8 cellular contexts compared by ENCODE assay signal in the genomic region with DNA sequence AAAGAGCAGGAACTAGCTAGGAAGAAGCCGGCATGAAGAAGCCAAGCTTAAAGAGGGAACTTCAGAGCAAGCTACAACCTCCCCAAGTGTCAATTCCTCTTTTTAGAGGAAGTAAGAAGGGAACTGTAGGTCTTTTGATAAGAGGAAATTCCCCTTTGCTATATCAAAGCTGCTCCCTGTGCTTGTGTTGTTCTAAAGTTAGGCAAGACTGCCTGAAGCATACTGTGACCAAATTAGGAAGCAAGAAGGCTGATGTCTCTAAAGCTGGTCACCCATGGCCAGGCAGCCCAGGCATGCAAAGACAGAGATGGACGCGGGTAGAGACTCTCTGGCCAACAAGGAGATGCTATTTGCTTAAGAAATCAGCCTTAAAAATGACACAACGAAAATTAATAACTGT.
A peak's percentile ranks its signal among the peaks of the same experiment; 100 is the strongest.
DNase-seq lines count a peak whose midpoint lies in the region; ATAC-seq and FAIRE-seq lines count a peak whose summit lies in the region.

No MANE protein-coding gene starts in this region.

- 17% methylated on average over 4 of the region's 4 CpGs for WGBS in right cardiac atrium

- peaks cover 0 to 32% (median 9%) of the 10 kb centered on the region in 3 donors for H3K36me3 Mint-ChIP-seq in CD8-positive, alpha-beta memory T cell
- H3K36me3 Mint-ChIP-seq in activated naive CD8-positive, alpha-beta T cell treated with anti-CD3 and anti-CD28 coated beads, Interleukin-2, amount 10 ng/mL, durations not matched to agents 7 days and 5 days: peaks cover 26% of the 10 kb centered on the region

- peaks cover 89% of the 10 kb centered on the region for H3K4me1 ChIP-seq in CD8-positive, alpha-beta memory T cell (ENCODE audit: insufficient read depth, low read length)
- H3K4me1 ChIP-seq in right cardiac atrium (ENCODE audit: control insufficient read depth, insufficient read depth, low read length): peaks cover 38% of the 10 kb centered on the region
- H3K4me1 ChIP-seq in subcutaneous abdominal adipose tissue (ENCODE audit: control insufficient read depth in 5 of 5, insufficient read depth in 5 of 5, low read length in 5 of 5): peaks cover 60 to 99% (median 97%) of the 10 kb centered on the region in 5 donors

- H3K27me3 Mint-ChIP-seq in CD8-positive, alpha-beta memory T cell: no peaks in the 10 kb centered on the region
- H3K27me3 Mint-ChIP-seq in activated naive CD8-positive, alpha-beta T cell treated with anti-CD3 and anti-CD28 coated beads, Interleukin-2, amount 10 ng/mL, durations not matched to agents 7 days and 5 days: no peaks in the 10 kb centered on the region

- FAIRE-seq in HTR-8/SVneo (lab: Jason Lieb, UNC): no peak

- no peaks in the 10 kb centered on the region for H3K9me3 ChIP-seq in CD8-positive, alpha-beta memory T cell (ENCODE audit: low read length)
- H3K9me3 ChIP-seq in right cardiac atrium (ENCODE audit: control insufficient read depth, low read length) (no peaks in the 10 kb centered on the region), subcutaneous abdominal adipose tissue (ENCODE audit: control insufficient read depth in 5 of 5, low read length in 5 of 5) (no peaks in the 10 kb centered on the region)

- H3K27me3 ChIP-seq in CD8-positive, alpha-beta memory T cell (ENCODE audit: insufficient read depth, low read length, poor library complexity, severe bottlenecking): no peaks in the 10 kb centered on the region
- H3K27me3 ChIP-seq in right cardiac atrium (ENCODE audit: control insufficient read depth, insufficient read depth) (no peaks in the 10 kb centered on the region), subcutaneous abdominal adipose tissue (ENCODE audit: control insufficient read depth in 5 of 5, insufficient read depth in 4 of 5, low read length in 5 of 5) (peaks cover 0 to 3% (median 0%) of the 10 kb centered on the region in 5 donors)

- peak overlapping the region; percentile 62 to 93 (median 86) for H3K4me3 Mint-ChIP-seq in CD8-positive, alpha-beta memory T cell
- peak overlapping the region; percentile 85 for H3K4me3 Mint-ChIP-seq in activated naive CD8-positive, alpha-beta T cell treated with anti-CD3 and anti-CD28 coated beads, Interleukin-2, amount 10 ng/mL, durations not matched to agents 7 days and 5 days

- no peaks in the 10 kb centered on the region for H3K36me3 ChIP-seq in CD8-positive, alpha-beta memory T cell (ENCODE audit: insufficient read depth, low read length)
- peaks cover 0 to 8% (median 0%) of the 10 kb centered on the region in 5 donors for H3K36me3 ChIP-seq in subcutaneous abdominal adipose tissue (ENCODE audit: control insufficient read depth in 5 of 5, insufficient read depth in 5 of 5, low read length in 5 of 5)

- H3K4me1 Mint-ChIP-seq in CD8-positive, alpha-beta memory T cell: peaks cover 75 to 97% (median 94%) of the 10 kb centered on the region in 3 donors
- H3K4me1 Mint-ChIP-seq in activated naive CD8-positive, alpha-beta T cell treated with anti-CD3 and anti-CD28 coated beads, Interleukin-2, amount 10 ng/mL, durations not matched to agents 7 days and 5 days: peaks cover 77% of the 10 kb centered on the region

- no peaks in the 10 kb centered on the region for H3K9me3 Mint-ChIP-seq in CD8-positive, alpha-beta memory T cell
- H3K9me3 Mint-ChIP-seq in activated naive CD8-positive, alpha-beta T cell treated with anti-CD3 and anti-CD28 coated beads, Interleukin-2, amount 10 ng/mL, durations not matched to agents 7 days and 5 days: no peaks in the 10 kb centered on the region

- peak overlapping the region; percentile 63 to 95 (median 88) for H3K27ac Mint-ChIP-seq in CD8-positive, alpha-beta memory T cell
- H3K27ac Mint-ChIP-seq in activated naive CD8-positive, alpha-beta T cell treated with anti-CD3 and anti-CD28 coated beads, Interleukin-2, amount 10 ng/mL, durations not matched to agents 7 days and 5 days: peak overlapping the region; percentile 71

- no peak overlapping the region for H3K27ac ChIP-seq in CD8-positive, alpha-beta memory T cell (ENCODE audit: low read depth, low read length)
- H3K27ac ChIP-seq in right cardiac atrium (ENCODE audit: low read length): peak overlapping the region; percentile 87
- peak overlapping the region; percentile 99 for H3K27ac ChIP-seq in subcutaneous abdominal adipose tissue (ENCODE audit: low read depth, low read length)

- peak overlapping the region; percentile 35 for H3K4me3 ChIP-seq in CD8-positive, alpha-beta memory T cell (ENCODE audit: low read length)
- H3K4me3 ChIP-seq in right cardiac atrium (ENCODE audit: low read length) (peak overlapping the region; percentile 15), subcutaneous abdominal adipose tissue (ENCODE audit: low read depth in 1 of 5, low read length in 5 of 5) (peak overlapping the region in 3 of 5 donors; percentile 7 to 42 (median 41))

- CTCF ChIA-PET in CD8-positive, alpha-beta memory T cell (lab: Charles Lee): interaction anchor here (0.6 to 4.2 kb wide), 5 partner anchors 9 to 1126 kb away, joined by 3 to 14 read pairs (median 7); no protein-coding TSS in a partner anchor

- POLR2A ChIA-PET in CD8-positive, alpha-beta memory T cell (lab: Charles Lee): interaction anchor here (0.6 kb wide), 1 partner anchor 40 kb away, joined by 4 read pairs; no protein-coding TSS in a partner anchor
- POLR2A ChIA-PET in activated naive CD8-positive, alpha-beta T cell treated with anti-CD3 and anti-CD28 coated beads, Interleukin-2, amount 10 ng/mL, durations not matched to agents 7 days and 5 days (lab: Charles Lee): interaction anchor here (1.0 to 1.6 kb wide), 4 partner anchors 9 to 170 kb away, joined by 3 to 7 read pairs (median 4); a partner anchor contains a TSS

- peak; percentile 48 for ATAC-seq in GM19328 (IDR thresholded peaks at IDR 0.05; ENCODE audit: unreplicated experiment)
- ATAC-seq in HG03571 (IDR thresholded peaks at IDR 0.05; ENCODE audit: unreplicated experiment): peak; percentile 74
- ATAC-seq in activated naive CD8-positive, alpha-beta T cell treated with anti-CD3 and anti-CD28 coated beads, Interleukin-2, amount 10 ng/mL, durations not matched to agents 7 days and 5 days (ENCODE audit: low read depth): no peak
- ATAC-seq in right cardiac atrium: peak; percentile 57 to 70

- intact Hi-C loops in right cardiac atrium (cut with DNase I): no loop called here

- DNase-seq in CD8-positive, alpha-beta memory T cell: peak in 1 of 5 donors; percentile 36
- DNase-seq in activated naive CD8-positive, alpha-beta T cell treated with anti-CD3 and anti-CD28 coated beads, Interleukin-2, amount 10 ng/mL, durations not matched to agents 7 days and 5 days: no peak
- DNase-seq in right cardiac atrium: peak in 1 of 3 donors; percentile 72
- no peak for DNase-seq in HTR-8/SVneo (ENCODE audit: insufficient read length, low spot score)
- DNase-seq in NCI-H2029 (lab: John Stamatoyannopoulos, UW): no peak

- H3K9ac ChIP-seq in subcutaneous abdominal adipose tissue (ENCODE audit: low read length in 5 of 5): peak overlapping the region in 1 of 5 donors; percentile 41
